In genomic region chr3:3172627-3173026, GRCh38 we compare ENCODE assay signal across 12 cellular contexts. TPM values are rescaled to one million over a fixed set of nuclear protein-coding genes. Genes with fewer than 3 reads are reported as not detected.
DNase-seq lines count a peak whose midpoint lies in the region; ATAC-seq and TF ChIP-seq lines count a peak whose summit lies in the region.
"Had no signal": no experiment of that assay in that cellular context is flagged by ENCODE, and none has a peak within 500 bp of the region (broad histone marks: within the 10 kb centered on the region; RNA-seq: fewer than 3 reads in every experiment).

No MANE protein-coding gene starts in this region.

- no peak for TF ChIP-seq CTCF in gastroesophageal sphincter (IDR thresholded peaks at IDR 0.05)

- DNase-seq in activated CD8-positive, alpha-beta memory T cell treated with anti-CD3 and anti-CD28 coated beads, Interleukin-2, amount 10 ng/mL, durations not matched to agents 7 days and 5 days: no peak
- no peak for DNase-seq in activated CD8-positive, alpha-beta memory T cell treated with anti-CD3 and anti-CD28 coated beads, Interleukin-2, amount 50 U/mL, for 4 hours
- DNase-seq in T-helper 17 cell (no peak), DMS 273 (lab: John Stamatoyannopoulos, UW; ENCODE audit: unreplicated experiment) (no peak)
- DNase-seq: aorta had no signal

- peak overlapping the region in 1 of 2 donors; percentile 13 for H3K4me3 ChIP-seq in gastroesophageal sphincter
- H3K4me3 ChIP-seq: A549, K562 had no signal

- no peak for TF ChIP-seq POLR2A in gastroesophageal sphincter (IDR thresholded peaks at IDR 0.05)

- H3K27me3 Mint-ChIP-seq in activated CD8-positive, alpha-beta memory T cell treated with anti-CD3 and anti-CD28 coated beads, Interleukin-2, amount 10 ng/mL, durations not matched to agents 7 days and 5 days: no peaks in the 10 kb centered on the region
- H3K27me3 Mint-ChIP-seq in T-helper 17 cell: no peaks in the 10 kb centered on the region
- H3K27me3 Mint-ChIP-seq in stimulated activated memory B cell treated with anti-CD40 and anti-IgM and Interleukin-4, amounts not matched to agents 10 μg/mL and 1 μg/mL and 100 μg/mL, for 72 hours: no peaks in the 10 kb centered on the region

- CTCF ChIA-PET in activated CD8-positive, alpha-beta memory T cell treated with anti-CD3 and anti-CD28 coated beads, Interleukin-2, amount 10 ng/mL, durations not matched to agents 7 days and 5 days (lab: Charles Lee): interaction anchor here (1.0 to 3.1 kb wide), 4 partner anchors 11 to 826 kb away, joined by 3 to 12 read pairs (median 4); no protein-coding TSS in a partner anchor

- no peak for TF ChIP-seq EP300 in gastroesophageal sphincter (IDR thresholded peaks at IDR 0.05)

- peaks cover 9 to 85% of the 10 kb centered on the region in 2 donors for H3K36me3 ChIP-seq in gastroesophageal sphincter

- 60 to 68% methylated on average over 1 of the region's 1 CpG for WGBS in gastroesophageal sphincter (ENCODE audit: low coverage in 1 of 2), 2 donors

- peaks cover 0 to 46% (median 0%) of the 10 kb centered on the region in 3 donors for H3K4me1 ChIP-seq in gastroesophageal sphincter

- H3K27ac Mint-ChIP-seq in activated CD8-positive, alpha-beta memory T cell treated with anti-CD3 and anti-CD28 coated beads, Interleukin-2, amount 10 ng/mL, durations not matched to agents 7 days and 5 days: peak overlapping the region; percentile 89
- peak overlapping the region; percentile 96 for H3K27ac Mint-ChIP-seq in T-helper 17 cell
- H3K27ac Mint-ChIP-seq in stimulated activated memory B cell treated with anti-CD40 and anti-IgM and Interleukin-4, amounts not matched to agents 10 μg/mL and 1 μg/mL and 100 μg/mL, for 72 hours: peak overlapping the region; percentile 64
- H3K27ac Mint-ChIP-seq: WTC11 had no signal

- peaks cover 47% of the 10 kb centered on the region for H3K4me1 Mint-ChIP-seq in activated CD8-positive, alpha-beta memory T cell treated with anti-CD3 and anti-CD28 coated beads, Interleukin-2, amount 10 ng/mL, durations not matched to agents 7 days and 5 days
- H3K4me1 Mint-ChIP-seq in T-helper 17 cell: peaks cover 37% of the 10 kb centered on the region
- H3K4me1 Mint-ChIP-seq in stimulated activated memory B cell treated with anti-CD40 and anti-IgM and Interleukin-4, amounts not matched to agents 10 μg/mL and 1 μg/mL and 100 μg/mL, for 72 hours: peaks cover 32% of the 10 kb centered on the region
- H3K4me1 Mint-ChIP-seq: WTC11 had no signal

- H3K36me3 Mint-ChIP-seq in activated CD8-positive, alpha-beta memory T cell treated with anti-CD3 and anti-CD28 coated beads, Interleukin-2, amount 10 ng/mL, durations not matched to agents 7 days and 5 days: peaks cover 31% of the 10 kb centered on the region
- peaks cover 2% of the 10 kb centered on the region for H3K36me3 Mint-ChIP-seq in T-helper 17 cell (ENCODE audit: low read depth)
- peaks cover 15% of the 10 kb centered on the region for H3K36me3 Mint-ChIP-seq in stimulated activated memory B cell treated with anti-CD40 and anti-IgM and Interleukin-4, amounts not matched to agents 10 μg/mL and 1 μg/mL and 100 μg/mL, for 72 hours

- H3K27ac ChIP-seq in gastroesophageal sphincter: peak overlapping the region in 3 of 4 donors; percentile 49 to 73 (median 50)
- H3K27ac ChIP-seq: A549 had no signal

- H3K27me3 ChIP-seq in gastroesophageal sphincter: no peaks in the 10 kb centered on the region

- peak; percentile 75 for ATAC-seq in activated CD8-positive, alpha-beta memory T cell treated with anti-CD3 and anti-CD28 coated beads, Interleukin-2, amount 10 ng/mL, durations not matched to agents 7 days and 5 days
- ATAC-seq in T-helper 17 cell (no peak), gastroesophageal sphincter (no peak), GM18520 (IDR thresholded peaks at IDR 0.05; ENCODE audit: unreplicated experiment) (no peak), GM21619 (IDR thresholded peaks at IDR 0.05; ENCODE audit: unreplicated experiment) (no peak)
- ATAC-seq in stimulated activated memory B cell treated with anti-CD40 and anti-IgM and Interleukin-4, amounts not matched to agents 10 μg/mL and 1 μg/mL and 100 μg/mL, for 72 hours: no peak
- ATAC-seq: A549, K562, WTC11 had no signal

- no peaks in the 10 kb centered on the region for H3K9me3 ChIP-seq in T-helper 17 cell (ENCODE audit: control insufficient read depth, low read length, poor library complexity, severe bottlenecking)
- H3K9me3 ChIP-seq in gastroesophageal sphincter: no peaks in the 10 kb centered on the region
- H3K9me3 ChIP-seq: A549 had no signal

- H3K9me3 Mint-ChIP-seq in activated CD8-positive, alpha-beta memory T cell treated with anti-CD3 and anti-CD28 coated beads, Interleukin-2, amount 10 ng/mL, durations not matched to agents 7 days and 5 days (ENCODE audit: low read depth): no peaks in the 10 kb centered on the region
- H3K9me3 Mint-ChIP-seq in stimulated activated memory B cell treated with anti-CD40 and anti-IgM and Interleukin-4, amounts not matched to agents 10 μg/mL and 1 μg/mL and 100 μg/mL, for 72 hours: no peaks in the 10 kb centered on the region
- H3K9me3 Mint-ChIP-seq: WTC11 had no signal

- peak overlapping the region; percentile 72 for H3K4me3 Mint-ChIP-seq in activated CD8-positive, alpha-beta memory T cell treated with anti-CD3 and anti-CD28 coated beads, Interleukin-2, amount 10 ng/mL, durations not matched to agents 7 days and 5 days
- peak overlapping the region; percentile 74 for H3K4me3 Mint-ChIP-seq in T-helper 17 cell
- H3K4me3 Mint-ChIP-seq in stimulated activated memory B cell treated with anti-CD40 and anti-IgM and Interleukin-4, amounts not matched to agents 10 μg/mL and 1 μg/mL and 100 μg/mL, for 72 hours: no peak overlapping the region
- H3K4me3 Mint-ChIP-seq: WTC11 had no signal

RNA-seq across cellular contexts. Expression of gene CRBN, which starts 6.9 kb away (rescaled TPM):
- total RNA-seq in activated CD8-positive, alpha-beta memory T cell treated with anti-CD3 and anti-CD28 coated beads, Interleukin-2, amount 10 ng/mL, durations not matched to agents 7 days and 5 days: 10 to 100 TPM; 39.8 to 42.5 TPM
- total RNA-seq in T-helper 17 cell (100 to 1,000 TPM; 129 to 139 TPM), gastroesophageal sphincter (100 to 1,000 TPM in 3 of 4 donors, 10 to 100 TPM in 1; 56.1 to 205 (median 124) TPM)

RNA-seq across cellular contexts. Expression of gene TRNT1, which starts 45.9 kb away (rescaled TPM):
- 10 to 100 TPM; 35.0 to 39.6 TPM for total RNA-seq in activated CD8-positive, alpha-beta memory T cell treated with anti-CD3 and anti-CD28 coated beads, Interleukin-2, amount 10 ng/mL, durations not matched to agents 7 days and 5 days
- total RNA-seq in T-helper 17 cell: 10 to 100 TPM; 27.3 to 45.6 TPM
- 10 to 100 TPM in 2 of 4 donors, 1 to 10 TPM in 2; 8.7 to 20.6 (median 12.2) TPM for total RNA-seq in gastroesophageal sphincter
